In the genomic region with DNA sequence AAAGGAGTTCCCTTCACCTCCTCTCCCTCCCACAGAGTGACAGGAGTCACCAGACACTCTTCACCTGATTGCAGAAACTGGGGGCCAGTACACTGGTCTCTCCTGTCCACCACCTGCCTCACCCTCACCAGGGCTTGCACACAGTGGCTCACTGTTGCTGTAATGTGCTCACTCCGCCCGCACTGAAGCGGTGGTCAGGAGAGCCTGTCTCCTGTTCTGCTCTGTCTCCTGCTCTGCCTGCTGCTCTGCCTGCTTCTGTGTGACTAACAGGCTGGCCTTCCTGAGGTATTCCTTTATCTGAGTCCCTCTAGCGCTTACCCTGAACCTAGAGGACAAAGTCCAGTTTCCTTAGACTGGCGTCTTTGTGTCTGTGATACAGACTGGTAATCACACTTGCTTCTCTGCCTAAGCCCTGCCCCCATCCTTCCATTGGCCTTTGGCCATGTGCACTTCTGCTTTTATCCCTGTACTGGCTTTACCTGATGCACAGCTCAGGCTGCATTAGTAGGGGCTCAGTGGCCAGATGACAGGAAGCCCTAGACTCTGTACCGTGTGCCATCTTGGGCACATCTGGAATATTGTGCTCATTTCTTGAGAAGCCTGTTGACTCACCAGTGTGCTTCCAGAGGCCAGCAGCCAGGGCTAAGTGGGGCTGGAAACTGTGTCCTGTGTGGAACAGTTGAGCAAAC, we compare ENCODE assay signal across 1 cellular context.
TF ChIP-seq lines count a peak whose summit lies in the region.

No MANE protein-coding gene starts in this region.

TF ChIP-seq in HepG2, 621 proteins besides CTCF, POLR2A, EP300 and RAD21 (continued from another document and continues in another):
- no peak for TF ChIP-seq ZBTB4 (CRISPR knock-in tag; IDR thresholded peaks at IDR 0.05; ENCODE audit: borderline replicate concordance)
- TF ChIP-seq ZNF547 (CRISPR knock-in tag; IDR thresholded peaks at IDR 0.05): no peak
- TF ChIP-seq ZNF580 (CRISPR knock-in tag; IDR thresholded peaks at IDR 0.05; ENCODE audit: borderline replicate concordance, low read depth): 0 out of 2 replicates have a peak, but pooled peaks have one; percentile 72
- TF ChIP-seq SIX4 (CRISPR knock-in tag; IDR thresholded peaks at IDR 0.05): peak; percentile 72
- TF ChIP-seq, protein P1, sequence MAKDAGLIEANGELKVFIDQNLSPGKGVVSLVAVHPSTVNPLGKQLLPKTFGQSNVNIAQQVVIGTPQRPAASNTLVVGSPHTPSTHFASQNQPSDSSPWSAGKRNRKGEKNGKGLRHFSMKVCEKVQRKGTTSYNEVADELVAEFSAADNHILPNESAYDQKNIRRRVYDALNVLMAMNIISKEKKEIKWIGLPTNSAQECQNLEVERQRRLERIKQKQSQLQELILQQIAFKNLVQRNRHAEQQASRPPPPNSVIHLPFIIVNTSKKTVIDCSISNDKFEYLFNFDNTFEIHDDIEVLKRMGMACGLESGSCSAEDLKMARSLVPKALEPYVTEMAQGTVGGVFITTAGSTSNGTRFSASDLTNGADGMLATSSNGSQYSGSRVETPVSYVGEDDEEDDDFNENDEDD (CRISPR knock-in tag; IDR thresholded peaks at IDR 0.05; ENCODE audit: borderline replicate concordance): peak; percentile 66
- no peak for TF ChIP-seq BRCA1 (CRISPR knock-in tag; IDR thresholded peaks at IDR 0.05)
- TF ChIP-seq IRX3 (CRISPR knock-in tag; IDR thresholded peaks at IDR 0.05; ENCODE audit: borderline replicate concordance, low read depth): 0 out of 2 replicates have a peak, but pooled peaks have one; percentile 73
- TF ChIP-seq ZNF552 (CRISPR knock-in tag; IDR thresholded peaks at IDR 0.05; ENCODE audit: borderline replicate concordance): no peak
- TF ChIP-seq NFE2L2 (IDR thresholded peaks at IDR 0.05; ENCODE audit: low read length): no peak
- TF ChIP-seq PCBP2 (optimal IDR thresholded peaks at IDR 0.05; ENCODE audit: low read depth, low read length, poor library complexity, severe bottlenecking): no peak
- TF ChIP-seq ZSCAN22 (CRISPR knock-in tag; IDR thresholded peaks at IDR 0.05): no peak
- TF ChIP-seq, protein P2, sequence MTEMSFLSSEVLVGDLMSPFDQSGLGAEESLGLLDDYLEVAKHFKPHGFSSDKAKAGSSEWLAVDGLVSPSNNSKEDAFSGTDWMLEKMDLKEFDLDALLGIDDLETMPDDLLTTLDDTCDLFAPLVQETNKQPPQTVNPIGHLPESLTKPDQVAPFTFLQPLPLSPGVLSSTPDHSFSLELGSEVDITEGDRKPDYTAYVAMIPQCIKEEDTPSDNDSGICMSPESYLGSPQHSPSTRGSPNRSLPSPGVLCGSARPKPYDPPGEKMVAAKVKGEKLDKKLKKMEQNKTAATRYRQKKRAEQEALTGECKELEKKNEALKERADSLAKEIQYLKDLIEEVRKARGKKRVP (CRISPR knock-in tag; IDR thresholded peaks at IDR 0.05): peak in 1 of 2 experiments; percentile 48; a peak in 1 of 4 replicates
- TF ChIP-seq MIXL1 (CRISPR knock-in tag; IDR thresholded peaks at IDR 0.05): peak; percentile 72
- TF ChIP-seq KLF11 (CRISPR knock-in tag; IDR thresholded peaks at IDR 0.05): no peak
- TF ChIP-seq ZNF607 (CRISPR knock-in tag; IDR thresholded peaks at IDR 0.05; ENCODE audit: borderline replicate concordance): 0 out of 2 replicates have a peak, but pooled peaks have one; percentile 57
- TF ChIP-seq FOXO1 (CRISPR knock-in tag; IDR thresholded peaks at IDR 0.05): peak; percentile 81; the same call in 1 of the 2 replicates
- TF ChIP-seq ZNF382 (CRISPR knock-in tag; IDR thresholded peaks at IDR 0.05; ENCODE audit: borderline replicate concordance): no peak
- TF ChIP-seq ZSCAN30 (CRISPR knock-in tag; IDR thresholded peaks at IDR 0.05): no peak
- TF ChIP-seq GFI1 (CRISPR knock-in tag; IDR thresholded peaks at IDR 0.05; ENCODE audit: borderline replicate concordance): peak; percentile 42; the same call in 1 of the 2 replicates
- TF ChIP-seq ARID2 (CRISPR knock-in tag; IDR thresholded peaks at IDR 0.05; ENCODE audit: borderline replicate concordance): peak; percentile 65; the same call in 1 of the 2 replicates
- no peak for TF ChIP-seq ZNF550 (CRISPR knock-in tag; IDR thresholded peaks at IDR 0.05; ENCODE audit: borderline replicate concordance)
- peak; percentile 72; the same call in 1 of the 2 replicates for TF ChIP-seq ZNF441 (CRISPR knock-in tag; IDR thresholded peaks at IDR 0.05; ENCODE audit: borderline replicate concordance)
- no peak for TF ChIP-seq ZNF468 (CRISPR knock-in tag; IDR thresholded peaks at IDR 0.05)
- TF ChIP-seq, protein P3, sequence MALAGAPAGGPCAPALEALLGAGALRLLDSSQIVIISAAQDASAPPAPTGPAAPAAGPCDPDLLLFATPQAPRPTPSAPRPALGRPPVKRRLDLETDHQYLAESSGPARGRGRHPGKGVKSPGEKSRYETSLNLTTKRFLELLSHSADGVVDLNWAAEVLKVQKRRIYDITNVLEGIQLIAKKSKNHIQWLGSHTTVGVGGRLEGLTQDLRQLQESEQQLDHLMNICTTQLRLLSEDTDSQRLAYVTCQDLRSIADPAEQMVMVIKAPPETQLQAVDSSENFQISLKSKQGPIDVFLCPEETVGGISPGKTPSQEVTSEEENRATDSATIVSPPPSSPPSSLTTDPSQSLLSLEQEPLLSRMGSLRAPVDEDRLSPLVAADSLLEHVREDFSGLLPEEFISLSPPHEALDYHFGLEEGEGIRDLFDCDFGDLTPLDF (CRISPR knock-in tag; IDR thresholded peaks at IDR 0.05): no peak
- no peak for TF ChIP-seq SRSF4 (IDR thresholded peaks at IDR 0.05; ENCODE audit: low read depth, low read length, poor library complexity, severe bottlenecking)
- no peak for TF ChIP-seq MAF1 (CRISPR knock-in tag; IDR thresholded peaks at IDR 0.05; ENCODE audit: borderline replicate concordance)
- TF ChIP-seq, protein P4, sequence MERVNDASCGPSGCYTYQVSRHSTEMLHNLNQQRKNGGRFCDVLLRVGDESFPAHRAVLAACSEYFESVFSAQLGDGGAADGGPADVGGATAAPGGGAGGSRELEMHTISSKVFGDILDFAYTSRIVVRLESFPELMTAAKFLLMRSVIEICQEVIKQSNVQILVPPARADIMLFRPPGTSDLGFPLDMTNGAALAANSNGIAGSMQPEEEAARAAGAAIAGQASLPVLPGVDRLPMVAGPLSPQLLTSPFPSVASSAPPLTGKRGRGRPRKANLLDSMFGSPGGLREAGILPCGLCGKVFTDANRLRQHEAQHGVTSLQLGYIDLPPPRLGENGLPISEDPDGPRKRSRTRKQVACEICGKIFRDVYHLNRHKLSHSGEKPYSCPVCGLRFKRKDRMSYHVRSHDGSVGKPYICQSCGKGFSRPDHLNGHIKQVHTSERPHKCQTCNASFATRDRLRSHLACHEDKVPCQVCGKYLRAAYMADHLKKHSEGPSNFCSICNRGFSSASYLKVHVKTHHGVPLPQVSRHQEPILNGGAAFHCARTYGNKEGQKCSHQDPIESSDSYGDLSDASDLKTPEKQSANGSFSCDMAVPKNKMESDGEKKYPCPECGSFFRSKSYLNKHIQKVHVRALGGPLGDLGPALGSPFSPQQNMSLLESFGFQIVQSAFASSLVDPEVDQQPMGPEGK (CRISPR knock-in tag; IDR thresholded peaks at IDR 0.05): peak; percentile 71; the same call in 1 of the 2 replicates
- TF ChIP-seq TBL1XR1 (IDR thresholded peaks at IDR 0.05; ENCODE audit: borderline replicate concordance, low read length, partially characterized antibody): peak; percentile 67
- TF ChIP-seq MXD3 (CRISPR knock-in tag; IDR thresholded peaks at IDR 0.05): 0 out of 2 replicates have a peak, but pooled peaks have one; percentile 15
- TF ChIP-seq, protein P5, sequence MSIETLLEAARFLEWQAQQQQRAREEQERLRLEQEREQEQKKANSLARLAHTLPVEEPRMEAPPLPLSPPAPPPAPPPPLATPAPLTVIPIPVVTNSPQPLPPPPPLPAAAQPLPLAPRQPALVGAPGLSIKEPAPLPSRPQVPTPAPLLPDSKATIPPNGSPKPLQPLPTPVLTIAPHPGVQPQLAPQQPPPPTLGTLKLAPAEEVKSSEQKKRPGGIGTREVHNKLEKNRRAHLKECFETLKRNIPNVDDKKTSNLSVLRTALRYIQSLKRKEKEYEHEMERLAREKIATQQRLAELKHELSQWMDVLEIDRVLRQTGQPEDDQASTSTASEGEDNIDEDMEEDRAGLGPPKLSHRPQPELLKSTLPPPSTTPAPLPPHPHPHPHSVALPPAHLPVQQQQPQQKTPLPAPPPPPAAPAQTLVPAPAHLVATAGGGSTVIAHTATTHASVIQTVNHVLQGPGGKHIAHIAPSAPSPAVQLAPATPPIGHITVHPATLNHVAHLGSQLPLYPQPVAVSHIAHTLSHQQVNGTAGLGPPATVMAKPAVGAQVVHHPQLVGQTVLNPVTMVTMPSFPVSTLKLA (IDR thresholded peaks at IDR 0.05): peak; percentile 68
- TF ChIP-seq ZFP36 (IDR thresholded peaks at IDR 0.05; ENCODE audit: borderline replicate concordance, low read depth, low read length, partially characterized antibody): no peak
- TF ChIP-seq YY1 (IDR thresholded peaks at IDR 0.05; ENCODE audit: insufficient read depth, insufficient replicate concordance, low read depth, low read length): peak; percentile 61
- peak; percentile 37; the same call in 1 of the 2 replicates for TF ChIP-seq NR2F6 (IDR thresholded peaks at IDR 0.05)
- TF ChIP-seq NR2F6 (CRISPR knock-in tag; IDR thresholded peaks at IDR 0.05): peak; percentile 84; the same call in 1 of the 2 replicates
- TF ChIP-seq ZSCAN25 (CRISPR knock-in tag; IDR thresholded peaks at IDR 0.05): peak; percentile 67; the same call in 1 of the 2 replicates
- TF ChIP-seq SNAI1 (CRISPR knock-in tag; IDR thresholded peaks at IDR 0.05; ENCODE audit: borderline replicate concordance): 0 out of 2 replicates have a peak, but pooled peaks have one; percentile 49
- TF ChIP-seq LCORL (IDR thresholded peaks at IDR 0.05): no peak
- peak; percentile 83 for TF ChIP-seq LCORL (CRISPR knock-in tag; IDR thresholded peaks at IDR 0.05)
- no peak; the same call in 1 of the 2 replicates for TF ChIP-seq ZFP37 (CRISPR knock-in tag; IDR thresholded peaks at IDR 0.05; ENCODE audit: borderline replicate concordance)
- TF ChIP-seq ZNF558 (CRISPR knock-in tag; IDR thresholded peaks at IDR 0.05; ENCODE audit: borderline replicate concordance): no peak
- peak; percentile 37 for TF ChIP-seq ZNF644 (CRISPR knock-in tag; IDR thresholded peaks at IDR 0.05; ENCODE audit: low read depth)
- TF ChIP-seq, protein P6, sequence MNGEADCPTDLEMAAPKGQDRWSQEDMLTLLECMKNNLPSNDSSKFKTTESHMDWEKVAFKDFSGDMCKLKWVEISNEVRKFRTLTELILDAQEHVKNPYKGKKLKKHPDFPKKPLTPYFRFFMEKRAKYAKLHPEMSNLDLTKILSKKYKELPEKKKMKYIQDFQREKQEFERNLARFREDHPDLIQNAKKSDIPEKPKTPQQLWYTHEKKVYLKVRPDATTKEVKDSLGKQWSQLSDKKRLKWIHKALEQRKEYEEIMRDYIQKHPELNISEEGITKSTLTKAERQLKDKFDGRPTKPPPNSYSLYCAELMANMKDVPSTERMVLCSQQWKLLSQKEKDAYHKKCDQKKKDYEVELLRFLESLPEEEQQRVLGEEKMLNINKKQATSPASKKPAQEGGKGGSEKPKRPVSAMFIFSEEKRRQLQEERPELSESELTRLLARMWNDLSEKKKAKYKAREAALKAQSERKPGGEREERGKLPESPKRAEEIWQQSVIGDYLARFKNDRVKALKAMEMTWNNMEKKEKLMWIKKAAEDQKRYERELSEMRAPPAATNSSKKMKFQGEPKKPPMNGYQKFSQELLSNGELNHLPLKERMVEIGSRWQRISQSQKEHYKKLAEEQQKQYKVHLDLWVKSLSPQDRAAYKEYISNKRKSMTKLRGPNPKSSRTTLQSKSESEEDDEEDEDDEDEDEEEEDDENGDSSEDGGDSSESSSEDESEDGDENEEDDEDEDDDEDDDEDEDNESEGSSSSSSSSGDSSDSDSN (CRISPR knock-in tag; IDR thresholded peaks at IDR 0.05): peak; percentile 73
- TF ChIP-seq, protein P7, sequence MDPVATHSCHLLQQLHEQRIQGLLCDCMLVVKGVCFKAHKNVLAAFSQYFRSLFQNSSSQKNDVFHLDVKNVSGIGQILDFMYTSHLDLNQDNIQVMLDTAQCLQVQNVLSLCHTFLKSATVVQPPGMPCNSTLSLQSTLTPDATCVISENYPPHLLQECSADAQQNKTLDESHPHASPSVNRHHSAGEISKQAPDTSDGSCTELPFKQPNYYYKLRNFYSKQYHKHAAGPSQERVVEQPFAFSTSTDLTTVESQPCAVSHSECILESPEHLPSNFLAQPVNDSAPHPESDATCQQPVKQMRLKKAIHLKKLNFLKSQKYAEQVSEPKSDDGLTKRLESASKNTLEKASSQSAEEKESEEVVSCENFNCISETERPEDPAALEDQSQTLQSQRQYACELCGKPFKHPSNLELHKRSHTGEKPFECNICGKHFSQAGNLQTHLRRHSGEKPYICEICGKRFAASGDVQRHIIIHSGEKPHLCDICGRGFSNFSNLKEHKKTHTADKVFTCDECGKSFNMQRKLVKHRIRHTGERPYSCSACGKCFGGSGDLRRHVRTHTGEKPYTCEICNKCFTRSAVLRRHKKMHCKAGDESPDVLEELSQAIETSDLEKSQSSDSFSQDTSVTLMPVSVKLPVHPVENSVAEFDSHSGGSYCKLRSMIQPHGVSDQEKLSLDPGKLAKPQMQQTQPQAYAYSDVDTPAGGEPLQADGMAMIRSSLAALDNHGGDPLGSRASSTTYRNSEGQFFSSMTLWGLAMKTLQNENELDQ (CRISPR knock-in tag; IDR thresholded peaks at IDR 0.05; ENCODE audit: borderline replicate concordance): no peak
- TF ChIP-seq ELF1 (CRISPR knock-in tag; IDR thresholded peaks at IDR 0.05): peak; percentile 53
- 0 out of 2 replicates have a peak, but pooled peaks have one; percentile 41 for TF ChIP-seq GZF1 (CRISPR knock-in tag; IDR thresholded peaks at IDR 0.05)
